ENCODE assay signal across 22 cellular contexts in genomic region chr1:30410153-30410851, GRCh38.
DNase-seq lines count a peak whose midpoint lies in the region; ATAC-seq and TF ChIP-seq lines count a peak whose summit lies in the region.
"Had no signal": no experiment of that assay in that cellular context is flagged by ENCODE, and none has a peak within 500 bp of the region (broad histone marks: within the 10 kb centered on the region; RNA-seq: fewer than 3 reads in every experiment).

No MANE protein-coding gene starts in this region.

- CTCF ChIA-PET in activated naive CD4-positive, alpha-beta T cell treated with anti-CD3 and anti-CD28 coated beads for 36 hours (lab: Charles Lee), result no interaction called here

- no peak overlapping the region for H3K4me3 Mint-ChIP-seq in activated naive CD8-positive, alpha-beta T cell treated with anti-CD3 and anti-CD28 coated beads, Interleukin-2, amount 10 ng/mL, durations not matched to agents 7 days and 5 days
- H3K4me3 Mint-ChIP-seq in activated naive CD8-positive, alpha-beta T cell treated with anti-CD3 and anti-CD28 coated beads for 36 hours, result no peak overlapping the region
- no peak overlapping the region for H3K4me3 Mint-ChIP-seq in activated naive CD4-positive, alpha-beta T cell treated with anti-CD3 and anti-CD28 coated beads for 36 hours
- H3K4me3 Mint-ChIP-seq: activated CD4-positive, alpha-beta T cell treated with anti-CD3 and anti-CD28 coated beads for 36 hours; activated naive CD4-positive, alpha-beta T cell treated with anti-CD3 and anti-CD28 coated beads, Interleukin-2, amount 50 U/mL, for 24 hours; neural crest cell had no signal

- no peak for ATAC-seq in activated naive CD8-positive, alpha-beta T cell treated with anti-CD3 and anti-CD28 coated beads, Interleukin-2, amount 10 ng/mL, durations not matched to agents 7 days and 5 days (ENCODE audit: low read depth)
- ATAC-seq in GM19324 (IDR thresholded peaks at IDR 0.05; ENCODE audit: low FRiP score, unreplicated experiment), result no peak
- ATAC-seq: activated CD4-positive, alpha-beta T cell treated with anti-CD3 and anti-CD28 coated beads for 36 hours; left ventricle myocardium superior; stimulated activated naive CD8-positive, alpha-beta T cell treated with anti-CD3 and anti-CD28 coated beads, Interleukin-15, Interleukin-2, amounts not matched to agents 100 U/mL and 50 U/mL, for 24 hours had no signal

- H3K4me1 Mint-ChIP-seq in activated naive CD8-positive, alpha-beta T cell treated with anti-CD3 and anti-CD28 coated beads, Interleukin-2, amount 10 ng/mL, durations not matched to agents 7 days and 5 days, result no peaks in the 10 kb centered on the region
- no peaks in the 10 kb centered on the region for H3K4me1 Mint-ChIP-seq in activated naive CD8-positive, alpha-beta T cell treated with anti-CD3 and anti-CD28 coated beads for 36 hours
- H3K4me1 Mint-ChIP-seq in activated naive CD4-positive, alpha-beta T cell treated with anti-CD3 and anti-CD28 coated beads for 36 hours (ENCODE audit: low read depth), result no peaks in the 10 kb centered on the region
- H3K4me1 Mint-ChIP-seq: activated CD4-positive, alpha-beta T cell treated with anti-CD3 and anti-CD28 coated beads for 36 hours; activated naive CD4-positive, alpha-beta T cell treated with anti-CD3 and anti-CD28 coated beads, Interleukin-2, amount 50 U/mL, for 24 hours; neural crest cell had no signal

- H3K36me3 Mint-ChIP-seq in activated naive CD8-positive, alpha-beta T cell treated with anti-CD3 and anti-CD28 coated beads, Interleukin-2, amount 10 ng/mL, durations not matched to agents 7 days and 5 days, result no peaks in the 10 kb centered on the region
- H3K36me3 Mint-ChIP-seq in activated naive CD8-positive, alpha-beta T cell treated with anti-CD3 and anti-CD28 coated beads for 36 hours, result no peaks in the 10 kb centered on the region
- H3K36me3 Mint-ChIP-seq in activated naive CD4-positive, alpha-beta T cell treated with anti-CD3 and anti-CD28 coated beads for 36 hours (ENCODE audit: low read depth), result no peaks in the 10 kb centered on the region
- H3K36me3 Mint-ChIP-seq: activated naive CD4-positive, alpha-beta T cell treated with anti-CD3 and anti-CD28 coated beads, Interleukin-2, amount 50 U/mL, for 24 hours had no signal

- POLR2A ChIA-PET in activated naive CD8-positive, alpha-beta T cell treated with anti-CD3 and anti-CD28 coated beads, Interleukin-2, amount 10 ng/mL, durations not matched to agents 7 days and 5 days (lab: Charles Lee), result no interaction called here

- H3K27ac Mint-ChIP-seq in activated naive CD8-positive, alpha-beta T cell treated with anti-CD3 and anti-CD28 coated beads, Interleukin-2, amount 10 ng/mL, durations not matched to agents 7 days and 5 days, result no peak overlapping the region
- H3K27ac Mint-ChIP-seq in activated naive CD8-positive, alpha-beta T cell treated with anti-CD3 and anti-CD28 coated beads for 36 hours, result no peak overlapping the region
- no peak overlapping the region for H3K27ac Mint-ChIP-seq in activated naive CD4-positive, alpha-beta T cell treated with anti-CD3 and anti-CD28 coated beads for 36 hours
- H3K27ac Mint-ChIP-seq: activated CD4-positive, alpha-beta T cell treated with anti-CD3 and anti-CD28 coated beads for 36 hours; activated naive CD4-positive, alpha-beta T cell treated with anti-CD3 and anti-CD28 coated beads, Interleukin-2, amount 50 U/mL, for 24 hours had no signal

- H3K9me3 Mint-ChIP-seq in activated naive CD8-positive, alpha-beta T cell treated with anti-CD3 and anti-CD28 coated beads, Interleukin-2, amount 10 ng/mL, durations not matched to agents 7 days and 5 days, result no peaks in the 10 kb centered on the region
- H3K9me3 Mint-ChIP-seq in activated naive CD8-positive, alpha-beta T cell treated with anti-CD3 and anti-CD28 coated beads for 36 hours, result no peaks in the 10 kb centered on the region
- H3K9me3 Mint-ChIP-seq in activated naive CD4-positive, alpha-beta T cell treated with anti-CD3 and anti-CD28 coated beads for 36 hours, result no peaks in the 10 kb centered on the region
- H3K9me3 Mint-ChIP-seq: activated naive CD4-positive, alpha-beta T cell treated with anti-CD3 and anti-CD28 coated beads, Interleukin-2, amount 50 U/mL, for 24 hours; neural crest cell had no signal

- no peak overlapping the region for H3K4me3 ChIP-seq in coronary artery
- H3K4me3 ChIP-seq: hepatocyte, tibial nerve had no signal

- no peak overlapping the region for H3K27ac ChIP-seq in coronary artery
- no peak overlapping the region for H3K27ac ChIP-seq in substantia nigra (ENCODE audit: low read depth, low read length, poor library complexity, severe bottlenecking)
- H3K27ac ChIP-seq: hepatocyte, tibial nerve had no signal

- DNase-seq in activated naive CD8-positive, alpha-beta T cell treated with anti-CD3 and anti-CD28 coated beads, Interleukin-2, amount 10 ng/mL, durations not matched to agents 7 days and 5 days, result peak; percentile 12
- no peak for DNase-seq in activated naive CD8-positive, alpha-beta T cell treated with anti-CD3 and anti-CD28 coated beads for 36 hours
- DNase-seq in coronary artery (ENCODE audit: low spot score) (peak; percentile 62), posterior vena cava (ENCODE audit: low spot score) (peak; percentile 58), substantia nigra (lab: John Stamatoyannopoulos, UW) (no peak)
- no peak for DNase-seq in activated naive CD4-positive, alpha-beta T cell treated with anti-CD3 and anti-CD28 coated beads for 36 hours
- DNase-seq: activated CD4-positive, alpha-beta T cell treated with anti-CD3 and anti-CD28 coated beads for 36 hours; activated T-cell treated with anti-CD3 and anti-CD28 coated beads for 4 hours; central memory CD4-positive, alpha-beta T cell; erythroblast; left ventricle myocardium superior; NCI-H1092; NCI-H1930; NCI-H446; stimulated activated CD4-positive, alpha-beta T cell treated with anti-CD3 and anti-CD28 coated beads, Interleukin-4, amount 100 ng/mL, for 24 hours; stimulated activated naive CD8-positive, alpha-beta T cell treated with anti-CD3 and anti-CD28 coated beads, Interleukin-15, Interleukin-2, amounts not matched to agents 100 U/mL and 50 U/mL, for 24 hours; T-helper 1 cell had no signal

- no peak for TF ChIP-seq CTCF in coronary artery (IDR thresholded peaks at IDR 0.05)

- intact Hi-C loops in posterior vena cava (cut with DNase I), result no loop called here
- intact Hi-C loops in activated naive CD4-positive, alpha-beta T cell treated with anti-CD3 and anti-CD28 coated beads for 36 hours (cut with micrococcal nuclease), result no loop called here

- H3K27me3 Mint-ChIP-seq in activated naive CD8-positive, alpha-beta T cell treated with anti-CD3 and anti-CD28 coated beads, Interleukin-2, amount 10 ng/mL, durations not matched to agents 7 days and 5 days, result no peaks in the 10 kb centered on the region
- peaks cover 10% of the 10 kb centered on the region for H3K27me3 Mint-ChIP-seq in activated naive CD8-positive, alpha-beta T cell treated with anti-CD3 and anti-CD28 coated beads for 36 hours
- H3K27me3 Mint-ChIP-seq in activated naive CD4-positive, alpha-beta T cell treated with anti-CD3 and anti-CD28 coated beads for 36 hours (ENCODE audit: low read depth), result peaks cover 7% of the 10 kb centered on the region

Comparison
In these comparisons a context has a peak if more than half of its experiments do, and no peak if none do; other contexts are left out.
1. DNase-seq: peak in activated naive CD8-positive, alpha-beta T cell treated with anti-CD3 and anti-CD28 coated beads, Interleukin-2, amount 10 ng/mL, durations not matched to agents 7 days and 5 days (single experiment), coronary artery (single experiment) and posterior vena cava (single experiment); none in activated naive CD8-positive, alpha-beta T cell treated with anti-CD3 and anti-CD28 coated beads for 36 hours (single experiment), substantia nigra (0 of 49) and activated naive CD4-positive, alpha-beta T cell treated with anti-CD3 and anti-CD28 coated beads for 36 hours (single experiment).